In genomic region chr3:142148871-142149860, GRCh38 we compare ENCODE assay signal across 8 cellular contexts. TPM values are rescaled to one million over a fixed set of nuclear protein-coding genes. Genes with fewer than 3 reads are reported as not detected.
A peak's percentile ranks its signal among the peaks of the same experiment; 100 is the strongest.
DNase-seq lines count a peak whose midpoint lies in the region; ATAC-seq lines count a peak whose summit lies in the region.

Gene TFDP2 (minus strand): TSS chr3:142149544. CDS start chr3:142101749, 47,795 bp downstream.

- peaks cover 0 to 16% (median 0%) of the 10 kb centered on the region in 5 donors for H3K27me3 Mint-ChIP-seq in naive thymus-derived CD4-positive, alpha-beta T cell
- no peaks in the 10 kb centered on the region for H3K27me3 Mint-ChIP-seq in stimulated activated naive B cell treated with anti-CD40 and anti-IgM and Interleukin-4, amounts not matched to agents 10 μg/mL and 1 μg/mL and 100 μg/mL, for 72 hours

- peak; percentile 94 for DNase-seq in Daoy (ENCODE audit: low read depth)
- DNase-seq in RKO (ENCODE audit: low spot score): peak; percentile 86
- peak; percentile 68 to 74 for DNase-seq in activated T-helper 1 cell treated with anti-CD3 and anti-CD28 coated beads, Interleukin-2, amount 50 U/mL, for 16 hours (ENCODE audit: low read depth in 1 of 2, low spot score in 1 of 2)
- peak; percentile 89 for DNase-seq in fibroblast of gingiva (ENCODE audit: low read depth)
- peak; percentile 77 to 88 (median 86) for DNase-seq in naive thymus-derived CD4-positive, alpha-beta T cell
- DNase-seq in stimulated activated naive B cell treated with anti-CD40 and anti-IgM and Interleukin-4, amounts not matched to agents 10 μg/mL and 1 μg/mL and 100 μg/mL, for 72 hours: peak; percentile 83

- H3K36me3 Mint-ChIP-seq in naive thymus-derived CD4-positive, alpha-beta T cell: peaks cover 0 to 3% (median 0%) of the 10 kb centered on the region in 5 donors
- H3K36me3 Mint-ChIP-seq in stimulated activated naive B cell treated with anti-CD40 and anti-IgM and Interleukin-4, amounts not matched to agents 10 μg/mL and 1 μg/mL and 100 μg/mL, for 72 hours: no peaks in the 10 kb centered on the region

- intact Hi-C loops in naive thymus-derived CD4-positive, alpha-beta T cell (cut with micrococcal nuclease): loop anchor here (1.0 to 5.0 kb wide), 15 partner anchors 76 to 1823 kb away; partner anchors contain the start of genes ATP1B3 (in 2 of the 2), ATR (in 2 of the 2), DIPK2A (in 2 of the 2) and GK5 (in 2 of the 2)

- no peaks in the 10 kb centered on the region for H3K27me3 ChIP-seq in naive thymus-derived CD4-positive, alpha-beta T cell (ENCODE audit: control insufficient read depth in 2 of 2, insufficient read depth in 2 of 2, low read length in 2 of 2)

- no peaks in the 10 kb centered on the region for H3K9me3 Mint-ChIP-seq in naive thymus-derived CD4-positive, alpha-beta T cell
- H3K9me3 Mint-ChIP-seq in stimulated activated naive B cell treated with anti-CD40 and anti-IgM and Interleukin-4, amounts not matched to agents 10 μg/mL and 1 μg/mL and 100 μg/mL, for 72 hours: no peaks in the 10 kb centered on the region

- peaks cover 0 to 13% of the 10 kb centered on the region in 2 donors for H3K4me1 ChIP-seq in naive thymus-derived CD4-positive, alpha-beta T cell (ENCODE audit: control insufficient read depth in 2 of 2, insufficient read depth in 2 of 2, low read length in 2 of 2)

- CTCF ChIA-PET in naive thymus-derived CD4-positive, alpha-beta T cell (lab: Charles Lee): no interaction called here

- H3K4me3 ChIP-seq in naive thymus-derived CD4-positive, alpha-beta T cell (ENCODE audit: low read length): peak within 1 kb of the TSS; percentile 81

- peak within 1 kb of the TSS; percentile 57 to 95 (median 87) for H3K27ac Mint-ChIP-seq in naive thymus-derived CD4-positive, alpha-beta T cell
- H3K27ac Mint-ChIP-seq in stimulated activated naive B cell treated with anti-CD40 and anti-IgM and Interleukin-4, amounts not matched to agents 10 μg/mL and 1 μg/mL and 100 μg/mL, for 72 hours: peak within 1 kb of the TSS; percentile 92

- peaks cover 24 to 41% (median 32%) of the 10 kb centered on the region in 7 donors for H3K4me1 Mint-ChIP-seq in naive thymus-derived CD4-positive, alpha-beta T cell
- peaks cover 14 to 24% of the 10 kb centered on the region in 2 donors for H3K4me1 Mint-ChIP-seq in stimulated activated naive B cell treated with anti-CD40 and anti-IgM and Interleukin-4, amounts not matched to agents 10 μg/mL and 1 μg/mL and 100 μg/mL, for 72 hours

- H3K9me3 ChIP-seq in KOPT-K1 (ENCODE audit: insufficient read depth, low read length, poor library complexity, severe bottlenecking): no peaks in the 10 kb centered on the region
- no peaks in the 10 kb centered on the region for H3K9me3 ChIP-seq in naive thymus-derived CD4-positive, alpha-beta T cell (ENCODE audit: control insufficient read depth in 2 of 3, low read length in 3 of 3)

- no peaks in the 10 kb centered on the region for H3K36me3 ChIP-seq in KOPT-K1 (ENCODE audit: insufficient read depth, low read length)
- no peaks in the 10 kb centered on the region for H3K36me3 ChIP-seq in naive thymus-derived CD4-positive, alpha-beta T cell (ENCODE audit: control insufficient read depth in 2 of 3, insufficient read depth in 3 of 3, low read length in 3 of 3)

- H3K27ac ChIP-seq in KOPT-K1 (ENCODE audit: low read depth, low read length, poor library complexity, severe bottlenecking): peak within 1 kb of the TSS; percentile 64
- H3K27ac ChIP-seq in naive thymus-derived CD4-positive, alpha-beta T cell (ENCODE audit: low read depth, low read length): peak within 1 kb of the TSS; percentile 78

- ATAC-seq in GM21825 (IDR thresholded peaks at IDR 0.05; ENCODE audit: unreplicated experiment): peak; percentile 99
- ATAC-seq in naive thymus-derived CD4-positive, alpha-beta T cell: peak; percentile 99
- peak; percentile 99 to 100 for ATAC-seq in stimulated activated naive B cell treated with anti-CD40 and anti-IgM and Interleukin-4, amounts not matched to agents 10 μg/mL and 1 μg/mL and 100 μg/mL, for 72 hours (replicated peaks)

- POLR2A ChIA-PET in naive thymus-derived CD4-positive, alpha-beta T cell (lab: Charles Lee): interaction anchor here (1.7 kb wide), 1 partner anchor 21 kb away, joined by 4 read pairs; no protein-coding TSS in a partner anchor

- H3K4me3 Mint-ChIP-seq in naive thymus-derived CD4-positive, alpha-beta T cell: peak within 1 kb of the TSS; percentile 85 to 96 (median 92)
- H3K4me3 Mint-ChIP-seq in stimulated activated naive B cell treated with anti-CD40 and anti-IgM and Interleukin-4, amounts not matched to agents 10 μg/mL and 1 μg/mL and 100 μg/mL, for 72 hours: peak within 1 kb of the TSS; percentile 92

RNA-seq across cellular contexts. Expression of gene TFDP2, which starts in this region (rescaled TPM):
- 74.1 and 91.7 TPM in 2 replicates for total RNA-seq in Daoy (2014; rRNA removed; shearing (Covaris generic))
- 10 to 100 TPM; 23.7 to 44.7 (median 41.0) TPM for total RNA-seq in naive thymus-derived CD4-positive, alpha-beta T cell
- polyA plus RNA-seq in naive thymus-derived CD4-positive, alpha-beta T cell: 10 to 100 TPM; 23.7 to 31.2 TPM

Comparison
In these comparisons a context has a peak if more than half of its experiments do, and no peak if none do; other contexts are left out.
1. Peak in every context shown above with its lines: DNase-seq, ATAC-seq, H3K4me3 ChIP-seq and H3K27ac ChIP-seq.